Comparison of ENCODE assay signal across 8 cellular contexts in genomic region chr11:118610220-118610772, GRCh38. TPM values are rescaled to one million over a fixed set of nuclear protein-coding genes. Genes with fewer than 3 reads are reported as not detected.
DNase-seq lines count a peak whose midpoint lies in the region; ATAC-seq and TF ChIP-seq lines count a peak whose summit lies in the region.

No MANE protein-coding gene starts in this region.

- no peak for TF ChIP-seq CTCF in astrocyte of the spinal cord (IDR thresholded peaks at IDR 0.05; ENCODE audit: low read depth, low read length)

- ATAC-seq in activated CD4-positive, CD25-positive, alpha-beta regulatory T cell treated with anti-CD3 and anti-CD28 coated beads, Interleukin-2, amount 50 U/mL, for 24 hours, result no peak
- peak; percentile 14 for ATAC-seq in left lobe of liver
- ATAC-seq in HG02852 (IDR thresholded peaks at IDR 0.05; ENCODE audit: unreplicated experiment), result no peak
- ATAC-seq in HG02623 (IDR thresholded peaks at IDR 0.05; ENCODE audit: unreplicated experiment), result no peak

- peak overlapping the region; percentile 27 for H3K4me3 ChIP-seq in astrocyte of the spinal cord (ENCODE audit: low read depth, low read length)

- H3K27ac ChIP-seq in substantia nigra (ENCODE audit: low read depth, low read length, poor library complexity, severe bottlenecking), result peak overlapping the region; percentile 98

- DNase-seq in activated CD4-positive, CD25-positive, alpha-beta regulatory T cell treated with anti-CD3 and anti-CD28 coated beads, Interleukin-2, amount 50 U/mL, for 72 hours, result peak; percentile 38
- no peak for DNase-seq in astrocyte of the spinal cord (ENCODE audit: low read depth, low spot score)
- DNase-seq in left lobe of liver (ENCODE audit: low spot score), result no peak
- no peak for DNase-seq in substantia nigra (lab: John Stamatoyannopoulos, UW)
- no peak for DNase-seq in effector CD4-positive, alpha-beta T cell

- in situ Hi-C loops in astrocyte of the spinal cord (cut with HindIII; ENCODE audit: low sequenced_read_pairs), result no loop called here

RNA-seq across cellular contexts. Expression of gene PHLDB1, which starts 2.9 kb away (rescaled TPM):
- 7.5 TPM for total RNA-seq in left lobe of liver

RNA-seq across cellular contexts. Expression of gene ARCN1, which starts 38.1 kb away (rescaled TPM):
- 61.0 TPM for total RNA-seq in left lobe of liver

RNA-seq across cellular contexts. Expression of gene IFT46, which starts 44.6 kb away (rescaled TPM):
- total RNA-seq in left lobe of liver, result 5.4 TPM
